Comparison of ENCODE assay signal across 8 cellular contexts in genomic region chr20:36153754-36154695, GRCh38. TPM values are rescaled to one million over a fixed set of nuclear protein-coding genes. Genes with fewer than 3 reads are reported as not detected.
A peak's percentile ranks its signal among the peaks of the same experiment; 100 is the strongest.
DNase-seq lines count a peak whose midpoint lies in the region; ATAC-seq and TF ChIP-seq lines count a peak whose summit lies in the region.

No MANE protein-coding gene starts in this region.

- peaks cover 11 to 15% of the 10 kb centered on the region in 2 donors for H3K27me3 Mint-ChIP-seq in natural killer cell (ENCODE audit: low read depth in 2 of 2)

- TF ChIP-seq POLR2A in transverse colon (IDR thresholded peaks at IDR 0.05): no peak

- H3K27me3 ChIP-seq in transverse colon: no peaks in the 10 kb centered on the region

- peaks cover 5 to 13% (median 9%) of the 10 kb centered on the region in 4 donors for H3K4me1 ChIP-seq in transverse colon

- no peaks in the 10 kb centered on the region for H3K36me3 ChIP-seq in transverse colon

- no peaks in the 10 kb centered on the region for H3K9me3 ChIP-seq in transverse colon

- H3K27ac ChIP-seq in transverse colon: peak overlapping the region in 3 of 4 donors; percentile 46 to 70 (median 67)

- H3K27ac Mint-ChIP-seq in natural killer cell: no peak overlapping the region

- H3K4me1 Mint-ChIP-seq in natural killer cell: peaks cover 0 to 7% of the 10 kb centered on the region in 2 donors

- peak; percentile 38 to 82 (median 72) for ATAC-seq in natural killer cell
- no peak for ATAC-seq in GM21576 (IDR thresholded peaks at IDR 0.05; ENCODE audit: unreplicated experiment)

- TF ChIP-seq CTCF in natural killer cell (IDR thresholded peaks at IDR 0.05): no peak
- no peak for TF ChIP-seq CTCF in transverse colon (IDR thresholded peaks at IDR 0.05)

- 9% methylated on average over 30 of the region's 43 CpGs; no CpG with 5 or more reads in 1 of the 2 donors for WGBS in transverse colon (ENCODE audit: low coverage in 1 of 2), 2 donors

- TF ChIP-seq EP300 in transverse colon (IDR thresholded peaks at IDR 0.05; ENCODE audit: low read depth): no peak

- in situ Hi-C loops in transverse colon (cut with MboI; ENCODE audit: low pct_ligation_motif_present in 1 of 4, low pct_unique_long_range_greater_than_20kb in 1 of 4, low sequenced_read_pairs in 3 of 4): no loop called here

- H3K36me3 Mint-ChIP-seq in natural killer cell: no peaks in the 10 kb centered on the region

- intact Hi-C loops in natural killer cell (cut with micrococcal nuclease): no loop called here
- intact Hi-C loops in transverse colon (cut with DNase I; ENCODE audit: low total_unique reads): no loop called here

- H3K9me3 Mint-ChIP-seq in natural killer cell: no peaks in the 10 kb centered on the region

- DNase-seq in SHP77 (lab: John Stamatoyannopoulos, UW): peak; percentile 42 to 73
- no peak for DNase-seq in SHP77 treated with DMSO at 0.1 percent for 48 hours (lab: John Stamatoyannopoulos, UW)
- peak; percentile 84 for DNase-seq in NCI-H510A (lab: John Stamatoyannopoulos, UW)
- peak; percentile 21 for DNase-seq in activated naive CD4-positive, alpha-beta T cell treated with Interleukin-2 at 50 U/mL for 16 hours
- DNase-seq in foreskin melanocyte: peak; percentile 31
- DNase-seq in natural killer cell: no peak
- DNase-seq in transverse colon: peak; percentile 87

- peak overlapping the region; percentile 49 to 68 (median 56) for H3K4me3 ChIP-seq in transverse colon

- peak overlapping the region; percentile 65 for H3K4me3 Mint-ChIP-seq in natural killer cell

RNA-seq across cellular contexts. Expression of gene EPB41L1, which starts 0.5 kb away (rescaled TPM):
- total RNA-seq in natural killer cell (under 1 TPM in 2 of 3 donors, not detected in 1; 0.21 to 0.29 TPM), transverse colon (100 to 1,000 TPM in 1 of 4 donors, 10 to 100 TPM in 3; 36.4 to 167 (median 79.4) TPM)

Comparison
In these comparisons a context has a peak if more than half of its experiments do, and no peak if none do; other contexts are left out.
1. DNase-seq: peak in SHP77 (2 of 2), NCI-H510A (single experiment), activated naive CD4-positive, alpha-beta T cell treated with Interleukin-2 at 50 U/mL for 16 hours (single experiment), foreskin melanocyte (single experiment) and transverse colon (single experiment); none in SHP77 treated with DMSO at 0.1 percent for 48 hours (single experiment) and natural killer cell (single experiment).
2. RNA of gene EPB41L1, which starts 0.5 kb away (total RNA-seq): 36.4 to 167 TPM in transverse colon; 0.21 to 0.29 TPM in natural killer cell; every median in the first group is over 10 times any median in the second.